ENCODE assay signal across 8 cellular contexts in genomic region chr6:30344868-30345671, GRCh38. TPM values are rescaled to one million over a fixed set of nuclear protein-coding genes. Genes with fewer than 3 reads are reported as not detected.
A peak's percentile ranks its signal among the peaks of the same experiment; 100 is the strongest.
DNase-seq lines count a peak whose midpoint lies in the region; ATAC-seq, FAIRE-seq and TF ChIP-seq lines count a peak whose summit lies in the region.

Gene RPP21, plus strand, starts transcription at chr6:30345156. Its CDS starts 16 bp downstream, at chr6:30345172.

- no peaks in the 10 kb centered on the region for H4K20me1 ChIP-seq in SU-DHL-6 (ENCODE audit: low read depth, low read length)

- H3K27ac ChIP-seq in SU-DHL-6 (ENCODE audit: low read depth, low read length) (peak within 1 kb of the TSS; percentile 41), pancreas (peak within 1 kb of the TSS; percentile 69 to 83 (median 76)), thymus (ENCODE audit: low read depth) (peak within 1 kb of the TSS; percentile 98)

- H3K36me3 Mint-ChIP-seq in activated naive CD8-positive, alpha-beta T cell treated with anti-CD3 and anti-CD28 coated beads for 36 hours, result peaks cover 12% of the 10 kb centered on the region

- H3K27me3 ChIP-seq in SU-DHL-6 (ENCODE audit: low read length) (no peaks in the 10 kb centered on the region), pancreas (no peaks in the 10 kb centered on the region), thymus (ENCODE audit: control insufficient read depth, insufficient read depth) (no peaks in the 10 kb centered on the region)

- H3K36me3 ChIP-seq in SU-DHL-6 (ENCODE audit: low read length), result no peaks in the 10 kb centered on the region
- H3K36me3 ChIP-seq in pancreas, result peaks cover 0 to 8% (median 0%) of the 10 kb centered on the region in 3 donors
- peaks cover 23% of the 10 kb centered on the region for H3K36me3 ChIP-seq in thymus (ENCODE audit: control insufficient read depth, insufficient read depth)

- peaks cover 11% of the 10 kb centered on the region for H3F3A ChIP-seq in SU-DHL-6 (ENCODE audit: insufficient read depth)

- H3K4me3 ChIP-seq in SU-DHL-6 (ENCODE audit: insufficient read depth, low read length, poor library complexity, severe bottlenecking), result peak within 1 kb of the TSS; percentile 70
- H3K4me3 ChIP-seq in pancreas, result peak within 1 kb of the TSS; percentile 78 to 92 (median 86)
- H3K4me3 ChIP-seq in thymus (ENCODE audit: low read length), result peak within 1 kb of the TSS; percentile 93

- peak within 1 kb of the TSS; percentile 77 for H2AFZ ChIP-seq in SU-DHL-6 (ENCODE audit: low read depth, low read length, severe bottlenecking)

- no peak for FAIRE-seq in pancreas (lab: Jason Lieb, UNC)

- H3K9me3 ChIP-seq in SU-DHL-6 (ENCODE audit: insufficient read depth, low read length) (no peaks in the 10 kb centered on the region), pancreas (no peaks in the 10 kb centered on the region), thymus (ENCODE audit: control insufficient read depth) (no peaks in the 10 kb centered on the region)

- H3K4me1 ChIP-seq in pancreas, result peaks cover 0 to 3% (median 0%) of the 10 kb centered on the region in 3 donors
- peaks cover 5% of the 10 kb centered on the region for H3K4me1 ChIP-seq in thymus (ENCODE audit: control insufficient read depth, insufficient read depth, low read length)

- H3K4me3 Mint-ChIP-seq in activated naive CD8-positive, alpha-beta T cell treated with anti-CD3 and anti-CD28 coated beads for 36 hours, result peak within 1 kb of the TSS; percentile 85

- WGBS in pancreas, 2 donors, result 1 to 2% methylated on average over 63 to 64 of the region's 64 CpGs
- 4% methylated on average over 64 of the region's 64 CpGs for WGBS in thymus

- H3K9me2 ChIP-seq in SU-DHL-6 (replicated peaks; ENCODE audit: insufficient read depth, low read length), result no peaks in the 10 kb centered on the region

- intact Hi-C loops in head of caudate nucleus (cut with DNase I), result loop anchor here (2.0 kb wide), 1 partner anchor 18 kb away; the partner anchor contains the start of gene TRIM39
- intact Hi-C loops in pancreas (cut with DNase I), result no loop called here

- H3K79me2 ChIP-seq in SU-DHL-6 (ENCODE audit: insufficient read depth, low read length), result peaks cover 7% of the 10 kb centered on the region; the same call in 1 of the 2 replicates

- no peaks in the 10 kb centered on the region for H3K27me3 Mint-ChIP-seq in activated naive CD8-positive, alpha-beta T cell treated with anti-CD3 and anti-CD28 coated beads for 36 hours

- TF ChIP-seq CTCF in GM10266 (IDR thresholded peaks at IDR 0.05; ENCODE audit: control insufficient read depth, insufficient read depth, low read depth, missing control alignments) (no peak), SU-DHL-6 (IDR thresholded peaks at IDR 0.05; ENCODE audit: insufficient read depth, low read length, poor library complexity, severe bottlenecking) (no peak), pancreas (IDR thresholded peaks at IDR 0.05) (no peak)

- peaks cover 30% of the 10 kb centered on the region for H3K4me1 Mint-ChIP-seq in activated naive CD8-positive, alpha-beta T cell treated with anti-CD3 and anti-CD28 coated beads for 36 hours

- H3K9me3 Mint-ChIP-seq in activated naive CD8-positive, alpha-beta T cell treated with anti-CD3 and anti-CD28 coated beads for 36 hours, result no peaks in the 10 kb centered on the region

- peak within 1 kb of the TSS; percentile 74 for H3K9ac ChIP-seq in SU-DHL-6 (ENCODE audit: low read length)

- H3K4me2 ChIP-seq in SU-DHL-6 (ENCODE audit: low read depth, low read length, poor library complexity, severe bottlenecking), result peak within 1 kb of the TSS; percentile 89

- peak within 1 kb of the TSS; percentile 87 for H3K27ac Mint-ChIP-seq in activated naive CD8-positive, alpha-beta T cell treated with anti-CD3 and anti-CD28 coated beads for 36 hours

- peak; percentile 95 for DNase-seq in GM10266 (ENCODE audit: extremely low spot score)
- peak; percentile 73 for DNase-seq in NCI-H1105 (lab: John Stamatoyannopoulos, UW)
- peak; percentile 92 for DNase-seq in activated naive CD8-positive, alpha-beta T cell treated with anti-CD3 and anti-CD28 coated beads for 36 hours
- peak; percentile 77 to 96 (median 92) for DNase-seq in head of caudate nucleus
- peak; percentile 82 to 94 (median 86) for DNase-seq in pancreas

- peak; percentile 85 for ATAC-seq in HG02623 (IDR thresholded peaks at IDR 0.05; ENCODE audit: unreplicated experiment)
- ATAC-seq in pancreas, result peak; percentile 99 to 100 (median 99)

RNA-seq across cellular contexts. Expression of gene RPP21, which starts in this region (rescaled TPM):
- 10 to 100 TPM; 42.2 to 46.5 TPM for total RNA-seq in activated naive CD8-positive, alpha-beta T cell treated with anti-CD3 and anti-CD28 coated beads for 36 hours
- total RNA-seq in pancreas, result 10 to 100 TPM; 21.2 to 31.6 (median 25.8) TPM
- polyA plus RNA-seq in pancreas (10 to 100 TPM; 84.2 to 93.1 TPM), thymus (76.2 TPM)

Comparison
In these comparisons a context has a peak if more than half of its experiments do, and no peak if none do; other contexts are left out.
1. Peak in every context shown above with its lines: DNase-seq, ATAC-seq, H3K4me3 ChIP-seq and H3K27ac ChIP-seq.
2. H3K27ac ChIP-seq: peak in every context shown above with its lines; median percentile 98 in thymus; 76 in pancreas; 41 in SU-DHL-6.